Comparison of ENCODE assay signal across 1 cellular context in genomic region chr1:166903232-166903631, GRCh38.
TF ChIP-seq lines count a peak whose summit lies in the region.

No MANE protein-coding gene starts in this region.

TF ChIP-seq in K562, 482 proteins besides CTCF, POLR2A, EP300 and RAD21 (continued from another document and continues in another):
- TF ChIP-seq SPI1 (IDR thresholded peaks at IDR 0.05; ENCODE audit: borderline replicate concordance, low read depth, low read length): peak; percentile 5; the same call in 1 of the 2 replicates
- TF ChIP-seq ZNF347 (CRISPR knock-in tag; IDR thresholded peaks at IDR 0.05; ENCODE audit: low read depth): no peak
- peak; percentile 61; the same call in 1 of the 2 replicates for TF ChIP-seq RAD51 (IDR thresholded peaks at IDR 0.05; ENCODE audit: borderline replicate concordance, low read depth)
- no peak for TF ChIP-seq DDX20 (tag; IDR thresholded peaks at IDR 0.05; ENCODE audit: low read depth)
- TF ChIP-seq HMGXB4 (CRISPR knock-in tag; IDR thresholded peaks at IDR 0.05): no peak
- TF ChIP-seq ELF2 (CRISPR knock-in tag; IDR thresholded peaks at IDR 0.05): no peak
- TF ChIP-seq ZBTB8A (IDR thresholded peaks at IDR 0.05; ENCODE audit: partially characterized antibody): no peak
- TF ChIP-seq CHCHD3 (CRISPR knock-in tag; IDR thresholded peaks at IDR 0.05): no peak
- peak; percentile 59; the same call in 1 of the 2 replicates for TF ChIP-seq FOXJ2 (tag; IDR thresholded peaks at IDR 0.05)
- TF ChIP-seq ZFX (CRISPR knock-in tag; IDR thresholded peaks at IDR 0.05): no peak
- no peak for TF ChIP-seq KHSRP (IDR thresholded peaks at IDR 0.05)
- no peak for TF ChIP-seq KLF16 (IDR thresholded peaks at IDR 0.05)
- TF ChIP-seq ZNF253 (CRISPR knock-in tag; conservative IDR thresholded peaks at IDR 0.05): no peak
- no peak for TF ChIP-seq ETV1 (tag; conservative IDR thresholded peaks at IDR 0.05; ENCODE audit: low read depth)
- no peak for TF ChIP-seq ZNF311 (CRISPR knock-in tag; IDR thresholded peaks at IDR 0.05)
- 0 out of 2 replicates have a peak, but pooled peaks have one; percentile 34 for TF ChIP-seq GATA2 (CRISPR knock-in tag; IDR thresholded peaks at IDR 0.05)
- peak; percentile 43; the same call in 1 of the 2 replicates for TF ChIP-seq CTBP1 (IDR thresholded peaks at IDR 0.05; ENCODE audit: borderline replicate concordance)
- TF ChIP-seq HMBOX1 (IDR thresholded peaks at IDR 0.05): peak; percentile 94
- TF ChIP-seq EHMT2 (IDR thresholded peaks at IDR 0.05): peak; percentile 78
- TF ChIP-seq ZNF408 (CRISPR knock-in tag; IDR thresholded peaks at IDR 0.05; ENCODE audit: low read depth): no peak
- TF ChIP-seq FOSL1 (tag; conservative IDR thresholded peaks at IDR 0.05): peak; percentile 25; the same call in 1 of the 2 replicates
- peak; percentile 79 for TF ChIP-seq ARID1B (IDR thresholded peaks at IDR 0.05)
- no peak for TF ChIP-seq ZNF121 (CRISPR knock-in tag; conservative IDR thresholded peaks at IDR 0.05)
- no peak for TF ChIP-seq ZSCAN29 (IDR thresholded peaks at IDR 0.05)
- TF ChIP-seq TCF3 (CRISPR knock-in tag; IDR thresholded peaks at IDR 0.05): peak; percentile 70
- TF ChIP-seq EWSR1 (IDR thresholded peaks at IDR 0.05; ENCODE audit: borderline replicate concordance, low read depth, partially characterized antibody): no peak
- peak; percentile 66; the same call in 1 of the 2 replicates for TF ChIP-seq ATF7 (IDR thresholded peaks at IDR 0.05)
- no peak for TF ChIP-seq WHSC1 (IDR thresholded peaks at IDR 0.05; ENCODE audit: low read length)
- TF ChIP-seq NFE2 (IDR thresholded peaks at IDR 0.05; ENCODE audit: low read depth): no peak
- TF ChIP-seq ZNF830 (CRISPR knock-in tag; IDR thresholded peaks at IDR 0.05): no peak
- TF ChIP-seq CREB1 (IDR thresholded peaks at IDR 0.05): no peak
- no peak for TF ChIP-seq CREB1 (CRISPR knock-in tag; IDR thresholded peaks at IDR 0.05)
- TF ChIP-seq REST (CRISPR knock-in tag; IDR thresholded peaks at IDR 0.05; ENCODE audit: low read depth): no peak
- no peak for TF ChIP-seq SUPT5H (IDR thresholded peaks at IDR 0.05)
- TF ChIP-seq NCOA4 (IDR thresholded peaks at IDR 0.05; ENCODE audit: partially characterized antibody): no peak
- no peak for TF ChIP-seq FUS (optimal IDR thresholded peaks at IDR 0.05; ENCODE audit: low read depth, low read length)
- TF ChIP-seq MXI1 (IDR thresholded peaks at IDR 0.05; ENCODE audit: low read depth, low read length): no peak
- no peak for TF ChIP-seq PRMT5 (CRISPR knock-in tag; IDR thresholded peaks at IDR 0.05)
- peak; percentile 71 for TF ChIP-seq USF2 (CRISPR knock-in tag; IDR thresholded peaks at IDR 0.05)
- no peak for TF ChIP-seq ZNF57 (CRISPR knock-in tag; IDR thresholded peaks at IDR 0.05)
- TF ChIP-seq FOXK2 (conservative IDR thresholded peaks at IDR 0.05 in 1 of 2, IDR thresholded peaks at IDR 0.05 in 1 of 2; ENCODE audit: low read depth in 2 of 2): 0 out of 4 replicates have a peak, but pooled peaks of 1 of the 2 experiments have one; percentile 16
- TF ChIP-seq MTA3 (IDR thresholded peaks at IDR 0.05; ENCODE audit: borderline replicate concordance): no peak
- TF ChIP-seq PKNOX1 (IDR thresholded peaks at IDR 0.05): peak; percentile 38
- no peak for TF ChIP-seq NFYB (IDR thresholded peaks at IDR 0.05; ENCODE audit: extremely low read depth, insufficient read length)
- TF ChIP-seq ETV5 (CRISPR knock-in tag; IDR thresholded peaks at IDR 0.05; ENCODE audit: low read depth): no peak
- no peak for TF ChIP-seq CHD7 (IDR thresholded peaks at IDR 0.05; ENCODE audit: low read depth, low read length)
- 0 out of 2 replicates have a peak, but pooled peaks have one; percentile 24 for TF ChIP-seq ELF1 (tag; IDR thresholded peaks at IDR 0.05)
- TF ChIP-seq E2F1 (CRISPR knock-in tag; IDR thresholded peaks at IDR 0.05): no peak
